8 cellular contexts compared by ENCODE assay signal in genomic region chr1:151611288-151611790, GRCh38. TPM values are rescaled to one million over a fixed set of nuclear protein-coding genes. Genes with fewer than 3 reads are reported as not detected.
DNase-seq lines count a peak whose midpoint lies in the region; ATAC-seq and TF ChIP-seq lines count a peak whose summit lies in the region.

No MANE protein-coding gene starts in this region.

- H3K27me3 Mint-ChIP-seq in WTC11 (ENCODE audit: low read depth), result peaks cover 5% of the 10 kb centered on the region; the same call in 1 of the 2 replicates

- TF ChIP-seq CTCF in A673 (conservative IDR thresholded peaks at IDR 0.05; ENCODE audit: low read depth, low read length) (no peak), WTC11 (IDR thresholded peaks at IDR 0.05) (no peak)

- H3K27ac ChIP-seq in A673 (ENCODE audit: low read depth, low read length, poor library complexity, severe bottlenecking) (peak overlapping the region; percentile 97), HUES64 (ENCODE audit: low read depth, low read length) (no peak overlapping the region)
- H3K27ac ChIP-seq in effector memory CD4-positive, alpha-beta T cell (ENCODE audit: insufficient read depth, low read length, poor library complexity, severe bottlenecking), result no peak overlapping the region

- no peak overlapping the region for H3K9ac ChIP-seq in HUES64 (ENCODE audit: low read depth, low read length)

- H3K4me1 Mint-ChIP-seq in WTC11, result peaks cover 22% of the 10 kb centered on the region

- H3K27me3 ChIP-seq in A673 (replicated peaks; ENCODE audit: insufficient read depth, low read depth, low read length, poor library complexity) (no peaks in the 10 kb centered on the region), HUES64 (ENCODE audit: insufficient read depth, low read length) (no peaks in the 10 kb centered on the region)
- no peaks in the 10 kb centered on the region for H3K27me3 ChIP-seq in effector memory CD4-positive, alpha-beta T cell (replicated peaks; ENCODE audit: control insufficient read depth, insufficient read depth, low read length, poor library complexity, severe bottlenecking)

- 55% methylated on average over 6 of the region's 6 CpGs for WGBS in HUES64

- H3K9me3 ChIP-seq in A673 (ENCODE audit: low read depth, low read length, poor library complexity, severe bottlenecking), result no peaks in the 10 kb centered on the region
- no peaks in the 10 kb centered on the region for H3K9me3 ChIP-seq in HUES64 (ENCODE audit: insufficient read depth, low read depth, low read length)
- no peaks in the 10 kb centered on the region for H3K9me3 ChIP-seq in effector memory CD4-positive, alpha-beta T cell (ENCODE audit: control insufficient read depth, low read length)

- POLR2A ChIA-PET in A673 (lab: Charles Lee; ENCODE audit: low non-redundant PET) (no interaction called here), WTC11 (lab: Charles Lee) (interaction anchor here (1.5 kb wide), 1 partner anchor 228 kb away, joined by 4 read pairs; the partner anchor contains the start of gene C2CD4D)

- peaks cover 5% of the 10 kb centered on the region for H3K36me3 ChIP-seq in A673 (ENCODE audit: insufficient read depth, low read length, poor library complexity, severe bottlenecking)
- H3K36me3 ChIP-seq in HUES64 (ENCODE audit: insufficient read depth, low read length), result peaks cover 12% of the 10 kb centered on the region
- H3K36me3 ChIP-seq in effector memory CD4-positive, alpha-beta T cell (ENCODE audit: control insufficient read depth, insufficient read depth, low read length), result no peaks in the 10 kb centered on the region

- H3K4me1 ChIP-seq in A673 (ENCODE audit: insufficient read depth, low read length, poor library complexity, severe bottlenecking), result peaks cover 13% of the 10 kb centered on the region
- H3K4me1 ChIP-seq in HUES64 (ENCODE audit: insufficient read depth, low read length), result peaks cover 4% of the 10 kb centered on the region
- peaks cover 11% of the 10 kb centered on the region for H3K4me1 ChIP-seq in effector memory CD4-positive, alpha-beta T cell (ENCODE audit: control insufficient read depth, insufficient read depth, low read length, poor library complexity, severe bottlenecking)

- DNase-seq in A673 (ENCODE audit: low spot score), result peak; percentile 37
- no peak for DNase-seq in WTC11 (ENCODE audit: low spot score)
- DNase-seq in glomerular visceral epithelial cell (ENCODE audit: extremely low spot score), result peak; percentile 26
- DNase-seq in putamen (ENCODE audit: low spot score), result peak; percentile 35
- no peak for DNase-seq in effector memory CD4-positive, alpha-beta T cell

- ATAC-seq in WTC11 (no peak), HG02981 (IDR thresholded peaks at IDR 0.05; ENCODE audit: unreplicated experiment) (no peak), HG03442 (IDR thresholded peaks at IDR 0.05; ENCODE audit: unreplicated experiment) (no peak)

- H3K4me3 ChIP-seq in A673 (ENCODE audit: low read depth, low read length, poor library complexity, severe bottlenecking) (peak overlapping the region; percentile 84), HUES64 (ENCODE audit: low read length) (peak overlapping the region; percentile 83)
- no peak overlapping the region for H3K4me3 ChIP-seq in effector memory CD4-positive, alpha-beta T cell (ENCODE audit: insufficient read depth, low read depth, low read length, poor library complexity, severe bottlenecking)

- H3K36me3 Mint-ChIP-seq in WTC11, result 0 out of 2 replicates have a peak, but pooled peaks cover 2% of the 10 kb centered on the region

- intact Hi-C loops in A673 (cut with micrococcal nuclease; ENCODE audit: unreplicated experiment), result no loop called here

- no peaks in the 10 kb centered on the region for H3K9me3 Mint-ChIP-seq in WTC11

- CTCF ChIA-PET in A673 (lab: Charles Lee), result no interaction called here
- CTCF ChIA-PET in WTC11 (lab: Charles Lee), result interaction anchor here (1.3 to 1.5 kb wide), 2 partner anchors 17 to 105 kb away, joined by 6 to 21 read pairs; partner anchors contain the start of gene CELF3

- H3K27ac Mint-ChIP-seq in WTC11, result no peak overlapping the region

- no TSS peak for BruUV-seq in A673 (replicated peaks; lab: Mats Ljungman, UMichigan)

- peak overlapping the region; percentile 93 for H3K4me3 Mint-ChIP-seq in WTC11

TF ChIP-seq in WTC11, 78 proteins besides CTCF, POLR2A, EP300 and RAD21:
- peak; percentile 57 for TF ChIP-seq GABPB1 (CRISPR knock-in tag; IDR thresholded peaks at IDR 0.05)
- no peak for TF ChIP-seq ESRRA (CRISPR knock-in tag; IDR thresholded peaks at IDR 0.05; ENCODE audit: borderline replicate concordance)

RNA-seq across cellular contexts. Expression of gene SNX27, which starts 0.5 kb away (rescaled TPM):
- total RNA-seq in A673 (2021) (45.9 and 46.7 TPM in 2 replicates), WTC11 (2021) (50.0 to 56.0 TPM (median 50.3 TPM) in 3 replicates)
- 20.9 TPM for polyA plus RNA-seq in HUES64 (2013, experiment 1 of 2)
- polyA plus RNA-seq in HUES64 (2013, experiment 2 of 2), result 17.4 TPM

Comparison
In these comparisons a context has a peak if more than half of its experiments do, and no peak if none do; other contexts are left out.
1. DNase-seq: peak in A673 (single experiment), glomerular visceral epithelial cell (single experiment) and putamen (single experiment); none in WTC11 (single experiment) and effector memory CD4-positive, alpha-beta T cell (0 of 3).